In the genomic region with DNA sequence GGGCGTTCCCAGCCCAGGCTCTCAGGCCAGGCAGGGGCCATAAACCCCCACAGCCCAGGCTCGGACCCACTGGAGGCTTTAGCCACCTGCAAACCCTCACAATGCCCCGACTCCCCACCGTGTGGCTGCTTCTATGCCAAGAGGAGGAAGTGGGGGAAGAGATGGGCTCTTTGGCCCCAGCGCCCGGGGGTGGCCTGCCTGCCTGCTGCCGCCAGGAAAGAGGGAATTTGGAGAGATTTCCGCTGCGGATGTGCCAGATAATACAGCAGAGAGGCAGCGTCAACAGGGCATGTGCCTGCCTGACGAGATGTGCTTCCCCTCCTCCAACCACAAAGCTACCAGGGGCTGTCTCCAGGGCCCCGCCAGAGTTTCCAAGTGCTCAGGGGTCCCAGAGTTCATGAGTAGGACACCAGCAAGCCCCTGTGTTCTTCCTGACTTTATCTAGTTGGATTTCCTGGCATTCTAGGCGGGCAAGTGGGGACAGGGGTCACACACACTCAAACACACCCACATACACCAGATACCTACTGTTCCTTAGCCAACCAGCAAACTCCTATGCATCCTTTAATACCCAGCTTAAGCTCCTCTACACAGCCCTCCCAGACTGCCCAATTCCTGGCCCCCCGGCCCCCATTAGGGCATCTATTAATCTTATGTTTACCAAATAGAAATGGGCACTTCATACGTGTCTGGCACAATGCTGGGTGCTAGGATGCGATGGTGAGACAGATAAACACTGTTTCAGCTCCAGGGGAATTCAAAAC, we compare ENCODE assay signal across 12 cellular contexts. TPM values are rescaled to one million over a fixed set of nuclear protein-coding genes. Genes with fewer than 3 reads are reported as not detected.
A peak's percentile ranks its signal among the peaks of the same experiment; 100 is the strongest.
DNase-seq lines count a peak whose midpoint lies in the region; ATAC-seq and TF ChIP-seq lines count a peak whose summit lies in the region.
"Had no signal": no experiment of that assay in that cellular context is flagged by ENCODE, and none has a peak within 500 bp of the region (broad histone marks: within the 10 kb centered on the region; RNA-seq: fewer than 3 reads in every experiment).

No MANE protein-coding gene starts in this region.

- TF ChIP-seq CTCF in coronary artery (IDR thresholded peaks at IDR 0.05), result no peak
- no peak for TF ChIP-seq CTCF in nephron progenitor cell (IDR thresholded peaks at IDR 0.05)

- ATAC-seq in left cardiac atrium, result peak in 1 of 2 donors; percentile 0
- ATAC-seq in Right ventricle myocardium superior (ENCODE audit: poor library complexity), result no peak
- ATAC-seq: WTC11 had no signal

- H3K27ac ChIP-seq in coronary artery, result peak overlapping the region; percentile 78 to 94

- peaks cover 28% of the 10 kb centered on the region for H3K36me3 Mint-ChIP-seq in nephron progenitor cell (ENCODE audit: low read depth)

- H3K9me3 Mint-ChIP-seq in nephron progenitor cell, result no peaks in the 10 kb centered on the region
- H3K9me3 Mint-ChIP-seq: WTC11 had no signal

- no peak overlapping the region for H3K4me3 Mint-ChIP-seq in nephron progenitor cell
- H3K4me3 Mint-ChIP-seq: WTC11 had no signal

- DNase-seq in left cardiac atrium, result peak; percentile 61
- no peak for DNase-seq in Right ventricle myocardium superior
- DNase-seq in coronary artery (ENCODE audit: low spot score), result no peak
- DNase-seq in nephron progenitor cell, result no peak
- DNase-seq in NCI-H2029 (lab: John Stamatoyannopoulos, UW), result no peak
- no peak for DNase-seq in activated gamma-delta T cell (lab: John Stamatoyannopoulos, UW)
- no peak for DNase-seq in SKM-1 treated with dmso at 0.1 percent for 144 hours (lab: John Stamatoyannopoulos, UW; ENCODE audit: unreplicated experiment)
- no peak for DNase-seq in NCI-H2227 treated with DMSO at 0.1 percent for 48 hours (lab: John Stamatoyannopoulos, UW)
- DNase-seq: amygdala; NCI-H510A; stimulated activated naive CD4-positive, alpha-beta T cell had no signal

- peak overlapping the region; percentile 42 for H3K4me3 ChIP-seq in coronary artery

- peak overlapping the region; percentile 96 for H3K27ac Mint-ChIP-seq in nephron progenitor cell

- intact Hi-C loops in left cardiac atrium (cut with DNase I), result no loop called here
- intact Hi-C loops in Right ventricle myocardium superior (cut with DNase I), result no loop called here

- peaks cover 55% of the 10 kb centered on the region for H3K4me1 Mint-ChIP-seq in nephron progenitor cell

- peaks cover 6% of the 10 kb centered on the region for H3K27me3 Mint-ChIP-seq in nephron progenitor cell (ENCODE audit: low read depth, poor library complexity)

RNA-seq across cellular contexts. Expression of a gene that starts 14.1 kb away (rescaled TPM):
- total RNA-seq in left cardiac atrium (10 to 100 TPM in 1 of 2 donors, 1 to 10 TPM in 1; 8.1 to 24.1 TPM), Right ventricle myocardium superior (7.3 TPM)
